1 cellular context compared by ENCODE assay signal in genomic region chr2:142869065-142869460, GRCh38.
A peak's percentile ranks its signal among the peaks of the same experiment; 100 is the strongest.
TF ChIP-seq lines count a peak whose summit lies in the region.

No MANE protein-coding gene starts in this region.

TF ChIP-seq in HepG2, 621 proteins besides CTCF, POLR2A, EP300 and RAD21:
- TF ChIP-seq ZNF761 (CRISPR knock-in tag; conservative IDR thresholded peaks at IDR 0.05) = 0 out of 2 replicates have a peak, but pooled peaks have one; percentile 4
- TF ChIP-seq, protein P1, sequence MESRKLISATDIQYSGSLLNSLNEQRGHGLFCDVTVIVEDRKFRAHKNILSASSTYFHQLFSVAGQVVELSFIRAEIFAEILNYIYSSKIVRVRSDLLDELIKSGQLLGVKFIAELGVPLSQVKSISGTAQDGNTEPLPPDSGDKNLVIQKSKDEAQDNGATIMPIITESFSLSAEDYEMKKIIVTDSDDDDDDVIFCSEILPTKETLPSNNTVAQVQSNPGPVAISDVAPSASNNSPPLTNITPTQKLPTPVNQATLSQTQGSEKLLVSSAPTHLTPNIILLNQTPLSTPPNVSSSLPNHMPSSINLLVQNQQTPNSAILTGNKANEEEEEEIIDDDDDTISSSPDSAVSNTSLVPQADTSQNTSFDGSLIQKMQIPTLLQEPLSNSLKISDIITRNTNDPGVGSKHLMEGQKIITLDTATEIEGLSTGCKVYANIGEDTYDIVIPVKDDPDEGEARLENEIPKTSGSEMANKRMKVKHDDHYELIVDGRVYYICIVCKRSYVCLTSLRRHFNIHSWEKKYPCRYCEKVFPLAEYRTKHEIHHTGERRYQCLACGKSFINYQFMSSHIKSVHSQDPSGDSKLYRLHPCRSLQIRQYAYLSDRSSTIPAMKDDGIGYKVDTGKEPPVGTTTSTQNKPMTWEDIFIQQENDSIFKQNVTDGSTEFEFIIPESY (CRISPR knock-in tag; IDR thresholded peaks at IDR 0.05) = peak; percentile 21; the same call in 1 of the 2 replicates
- TF ChIP-seq ZMYM3 (CRISPR knock-in tag; IDR thresholded peaks at IDR 0.05) = peak; percentile 56; the same call in 1 of the 2 replicates
- peak; percentile 43 for TF ChIP-seq ZNF501 (CRISPR knock-in tag; IDR thresholded peaks at IDR 0.05)
- TF ChIP-seq ZNF512B (CRISPR knock-in tag; IDR thresholded peaks at IDR 0.05; ENCODE audit: borderline replicate concordance) = 0 out of 2 replicates have a peak, but pooled peaks have one; percentile 11
- TF ChIP-seq TBX2 (CRISPR knock-in tag; IDR thresholded peaks at IDR 0.05; ENCODE audit: borderline replicate concordance) = 0 out of 2 replicates have a peak, but pooled peaks have one; percentile 6
- TF ChIP-seq ZNF121 (CRISPR knock-in tag; IDR thresholded peaks at IDR 0.05) = peak; percentile 88
